ENCODE assay signal across 8 cellular contexts in genomic region chr20:14334306-14334930, GRCh38. TPM values are rescaled to one million over a fixed set of nuclear protein-coding genes. Genes with fewer than 3 reads are reported as not detected.
DNase-seq lines count a peak whose midpoint lies in the region; ATAC-seq and TF ChIP-seq lines count a peak whose summit lies in the region.

No MANE protein-coding gene starts in this region.

- ATAC-seq in HG02870 (IDR thresholded peaks at IDR 0.05; ENCODE audit: unreplicated experiment) (no peak), HG03342 (IDR thresholded peaks at IDR 0.05; ENCODE audit: unreplicated experiment) (no peak), HG03139 (IDR thresholded peaks at IDR 0.05; ENCODE audit: unreplicated experiment) (no peak)

- peak; percentile 88 for DNase-seq in H4 (ENCODE audit: low spot score)
- DNase-seq in NCI-H748 (lab: John Stamatoyannopoulos, UW; ENCODE audit: unreplicated experiment), result peak; percentile 85
- DNase-seq in epidermal melanocyte (ENCODE audit: insufficient read length, low spot score), result peak; percentile 38
- DNase-seq in nucleus accumbens (lab: John Stamatoyannopoulos, UW), result peak in 49 of 56 donors; percentile 3 to 78 (median 35)
- no peak for DNase-seq in erythroblast (lab: John Stamatoyannopoulos, UW)

- no peak for TF ChIP-seq POLR2A in erythroblast (IDR thresholded peaks at IDR 0.05; ENCODE audit: low read length)

RNA-seq across cellular contexts. Expression of gene FLRT3, which starts 3.0 kb away (rescaled TPM):
- 36.5 and 41.9 TPM in 2 replicates for total RNA-seq in H4 (2014; rRNA removed; shearing (Covaris generic))

Comparison
In these comparisons a context has a peak if more than half of its experiments do, and no peak if none do; other contexts are left out.
1. DNase-seq: peak in H4 (single experiment), NCI-H748 (single experiment), epidermal melanocyte (single experiment) and nucleus accumbens (49 of 56); none in erythroblast (0 of 2).